In the genomic region with DNA sequence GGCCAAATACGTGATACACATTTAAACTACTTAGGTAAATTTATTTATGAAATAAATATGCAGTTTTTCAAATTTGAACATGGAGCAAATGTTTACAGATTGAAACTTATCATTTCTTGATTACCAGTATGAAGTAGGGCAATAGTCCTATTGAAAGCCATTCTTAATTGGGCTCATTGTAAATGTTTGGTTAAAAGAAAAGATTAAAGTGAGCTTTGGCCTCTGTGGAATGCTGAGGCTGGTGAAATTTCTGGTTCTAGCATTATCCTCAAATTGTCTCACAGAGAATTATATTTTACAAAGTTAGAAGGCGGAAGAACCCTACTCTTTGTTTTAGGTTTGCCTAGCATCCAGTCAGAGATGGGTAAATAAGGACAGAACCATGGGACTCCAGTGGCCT, we compare ENCODE assay signal across 23 cellular contexts.
DNase-seq lines count a peak whose midpoint lies in the region; TF ChIP-seq lines count a peak whose summit lies in the region.
"Had no signal": no experiment of that assay in that cellular context is flagged by ENCODE, and none has a peak within 500 bp of the region (broad histone marks: within the 10 kb centered on the region; RNA-seq: fewer than 3 reads in every experiment).

No MANE protein-coding gene starts in this region.

- H3K4me3 ChIP-seq in ascending aorta (no peak overlapping the region), iPS-20b (ENCODE audit: low read length) (peak overlapping the region; percentile 55; the same call in 1 of the 2 replicates), prostate gland (no peak overlapping the region), tibial artery (no peak overlapping the region)
- H3K4me3 ChIP-seq: SK-N-MC had no signal

- TF ChIP-seq CTCF in ascending aorta (IDR thresholded peaks at IDR 0.05) (no peak), prostate gland (IDR thresholded peaks at IDR 0.05) (no peak), tibial artery (IDR thresholded peaks at IDR 0.05) (no peak)

- no peak overlapping the region for H3K9ac ChIP-seq in iPS-20b (ENCODE audit: low read depth, low read length)

- H3K27ac ChIP-seq in ascending aorta (peak overlapping the region; percentile 66 to 90), iPS-20b (ENCODE audit: low read length) (no peak overlapping the region), prostate gland (peak overlapping the region; percentile 51 to 57), tibial artery (peak overlapping the region; percentile 84 to 89)
- H3K27ac ChIP-seq: SK-N-MC had no signal

- DNase-seq in ascending aorta (ENCODE audit: low spot score in 2 of 2) (no peak), prostate gland (ENCODE audit: low spot score) (no peak), tibial artery (no peak), DMS53 treated with DMSO at 0.1 percent for 48 hours (lab: John Stamatoyannopoulos, UW; ENCODE audit: unreplicated experiment) (no peak), NCI-H146 treated with DMSO at 0.1 percent for 48 hours (lab: John Stamatoyannopoulos, UW; ENCODE audit: unreplicated experiment) (no peak)
- no peak for DNase-seq in activated T-cell treated with anti-CD3 and anti-CD28 coated beads, Interleukin-2, amount 50 U/mL, for 1 hour
- DNase-seq: 8988T; ACHN; BE2C; CD8-positive, alpha-beta memory T cell; DMS 273 treated with DMSO at 0.1 percent for 48 hours; DMS79 treated with DMSO at 0.1 percent for 48 hours; GF-D8; KBM-7; MV-4-11; NCI-H1105; NCI-H1436 treated with DMSO at 0.1 percent for 48 hours; NCI-H2029; NCI-H2227 treated with DMSO at 0.1 percent for 48 hours; NCI-H69; SIG-M5 had no signal

- intact Hi-C loops in ascending aorta (cut with DNase I), result no loop called here
- intact Hi-C loops in prostate gland (cut with DNase I), result no loop called here
- intact Hi-C loops in tibial artery (cut with DNase I; ENCODE audit: low total_unique reads), result no loop called here

- H3K9me3 ChIP-seq in ascending aorta (no peaks in the 10 kb centered on the region), iPS-20b (ENCODE audit: insufficient read depth, low read depth, low read length) (no peaks in the 10 kb centered on the region), prostate gland (no peaks in the 10 kb centered on the region), tibial artery (no peaks in the 10 kb centered on the region)

- 78% methylated on average over 2 of the region's 2 CpGs for WGBS in prostate gland

- H3K4me1 ChIP-seq in ascending aorta (peaks cover 4 to 32% of the 10 kb centered on the region in 2 donors), iPS-20b (ENCODE audit: insufficient read depth, low read length) (peaks cover 28% of the 10 kb centered on the region; the same call in 1 of the 2 replicates), prostate gland (replicated peaks) (no peaks in the 10 kb centered on the region), tibial artery (peaks cover 0 to 77% (median 24%) of the 10 kb centered on the region in 4 donors)
- H3K4me1 ChIP-seq: BE2C had no signal

- no peak for TF ChIP-seq POLR2A in prostate gland (IDR thresholded peaks at IDR 0.05)

- H3K27me3 ChIP-seq in ascending aorta (no peaks in the 10 kb centered on the region), iPS-20b (ENCODE audit: insufficient read depth, low read length) (no peaks in the 10 kb centered on the region), prostate gland (replicated peaks; ENCODE audit: insufficient read depth) (no peaks in the 10 kb centered on the region), tibial artery (no peaks in the 10 kb centered on the region)

- H3K36me3 ChIP-seq in ascending aorta (no peaks in the 10 kb centered on the region), iPS-20b (ENCODE audit: insufficient read depth, low read depth, low read length) (no peaks in the 10 kb centered on the region), prostate gland (no peaks in the 10 kb centered on the region), tibial artery (no peaks in the 10 kb centered on the region)
- H3K36me3 ChIP-seq: BE2C had no signal
